In genomic region chr10:113620486-113620885, GRCh38 we compare ENCODE assay signal across 20 cellular contexts. TPM values are rescaled to one million over a fixed set of nuclear protein-coding genes. Genes with fewer than 3 reads are reported as not detected.
"Had no signal": no experiment of that assay in that cellular context is flagged by ENCODE, and none has a peak within 500 bp of the region (broad histone marks: within the 10 kb centered on the region; RNA-seq: fewer than 3 reads in every experiment).

No MANE protein-coding gene starts in this region.

- H3K4me1 ChIP-seq: testis, upper lobe of right lung had no signal

- H3K27ac ChIP-seq: neutrophil, testis, upper lobe of right lung, VCaP had no signal

- H3K9me3 ChIP-seq: neutrophil, pancreas, testis, upper lobe of right lung had no signal

- DNase-seq: activated CD4-positive, alpha-beta T cell treated with anti-CD3 and anti-CD28 coated beads, Interleukin-2, amount 50 U/mL, for 4 hours; activated CD4-positive, CD25-positive, alpha-beta regulatory T cell treated with anti-CD3 and anti-CD28 coated beads, Interleukin-2, amount 50 U/mL, for 72 hours; activated effector memory CD4-positive, alpha-beta T cell treated with anti-CD3 and anti-CD28 coated beads, Interleukin-2, amount 50 U/mL, for 16 hours; activated naive CD4-positive, alpha-beta T cell treated with anti-CD3 and anti-CD28 coated beads, Interleukin-2, amount 50 U/mL, for 16 hours; activated T-cell treated with anti-CD3 and anti-CD28 coated beads, Interleukin-2, amount 50 U/mL, for 72 hours; aorta; cerebellar nuclear complex; cortex of kidney; effector CD4-positive, alpha-beta T cell; naive thymus-derived CD8-positive, alpha-beta T cell; pancreas; stimulated activated CD4-positive, alpha-beta T cell treated with anti-CD3 and anti-CD28 coated beads, Interleukin-4, amount 100 ng/mL, for 4 hours; T-helper 17 cell; testis; upper lobe of right lung had no signal

- ATAC-seq: activated T-cell treated with anti-CD3 and anti-CD28 coated beads, Interleukin-2, amount 50 U/mL, for 72 hours; naive thymus-derived CD8-positive, alpha-beta T cell; sciatic nerve; stimulated activated memory B cell treated with anti-CD40 and anti-IgM and Interleukin-4, amounts not matched to agents 10 μg/mL and 1 μg/mL and 100 μg/mL, for 72 hours; T-helper 17 cell; upper lobe of right lung had no signal

- H3K27me3 ChIP-seq: pancreas, testis had no signal

- H3K4me3 ChIP-seq: pancreas, testis, upper lobe of right lung had no signal

- H3K36me3 ChIP-seq: neutrophil, pancreas, upper lobe of right lung had no signal

RNA-seq across cellular contexts. Expression of gene NRAP, which starts 43.4 kb away (rescaled TPM):
- total RNA-seq: activated CD8-positive, alpha-beta memory T cell treated with anti-CD3 and anti-CD28 coated beads for 36 hours; activated T-cell treated with anti-CD3 and anti-CD28 coated beads, Interleukin-2, amount 50 U/mL, for 72 hours; aorta; naive thymus-derived CD8-positive, alpha-beta T cell; sciatic nerve; T-helper 17 cell had no signal
- polyA plus RNA-seq: naive thymus-derived CD8-positive, alpha-beta T cell had no signal
